10 cellular contexts compared by ENCODE assay signal in the genomic region with DNA sequence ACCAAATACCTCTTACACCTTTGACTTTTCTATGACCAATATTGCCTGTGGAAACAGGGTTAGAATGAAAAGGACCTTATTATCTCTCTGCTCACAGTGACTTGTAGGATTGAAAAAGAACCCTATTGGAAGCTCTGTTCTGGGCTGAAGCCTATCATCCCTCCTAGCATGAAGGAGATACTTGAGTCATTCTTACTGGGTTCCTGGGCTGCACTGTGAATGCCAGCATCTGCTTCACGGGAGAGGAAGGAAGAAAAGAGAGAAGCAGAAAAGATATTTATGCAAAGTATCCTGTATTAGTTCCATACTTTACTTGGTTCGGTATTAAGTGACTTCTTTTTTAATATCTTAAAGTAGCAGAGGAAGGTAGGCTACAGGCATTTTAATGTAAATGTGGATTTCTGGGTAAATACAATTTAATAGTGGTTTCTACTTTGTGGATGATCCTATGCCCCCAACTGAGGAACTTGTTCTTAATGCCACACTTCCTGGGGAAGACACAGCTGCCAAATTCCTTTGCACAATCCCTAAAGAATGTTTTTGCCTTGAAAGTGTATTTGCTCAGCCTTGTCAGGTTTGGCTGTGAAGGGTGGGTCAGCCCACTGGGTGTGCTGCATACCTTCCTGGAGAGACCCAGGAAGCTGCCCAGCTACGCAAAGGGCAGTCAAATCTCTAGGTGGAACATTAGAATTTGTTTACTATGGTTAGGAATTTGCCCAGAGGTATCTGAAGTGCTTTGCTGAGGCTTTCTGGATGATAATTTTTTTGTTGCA. TPM values are rescaled to one million over a fixed set of nuclear protein-coding genes. Genes with fewer than 3 reads are reported as not detected.
A peak's percentile ranks its signal among the peaks of the same experiment; 100 is the strongest.
DNase-seq lines count a peak whose midpoint lies in the region; ATAC-seq and TF ChIP-seq lines count a peak whose summit lies in the region.
"Had no signal": no experiment of that assay in that cellular context is flagged by ENCODE, and none has a peak within 500 bp of the region (broad histone marks: within the 10 kb centered on the region; RNA-seq: fewer than 3 reads in every experiment).

No MANE protein-coding gene starts in this region.

- TF ChIP-seq CTCF in cardiac fibroblast (IDR thresholded peaks at IDR 0.05; ENCODE audit: low read depth, low read length), result no peak

- in situ Hi-C loops in HAP-1 (cut with MboI; ENCODE audit: low sequenced_read_pairs), result no loop called here

- H3K36me3 ChIP-seq in HAP-1 (replicated peaks), result no peaks in the 10 kb centered on the region

- H3K4me3 ChIP-seq in cardiac fibroblast (replicated peaks in 1 of 2; ENCODE audit: low read depth in 2 of 2, low read length in 2 of 2) (no peak overlapping the region), HAP-1 (no peak overlapping the region)
- H3K4me3 ChIP-seq: psoas muscle had no signal

- H3K4me1 ChIP-seq in HAP-1, result no peaks in the 10 kb centered on the region
- H3K4me1 ChIP-seq: psoas muscle had no signal

- no peaks in the 10 kb centered on the region for H3K9me3 ChIP-seq in HAP-1
- H3K9me3 ChIP-seq: psoas muscle had no signal

- DNase-seq in A172 (ENCODE audit: low spot score) (peak; percentile 32), Kasumi-1 (lab: John Stamatoyannopoulos, UW) (peak; percentile 16 to 29), cardiac fibroblast (ENCODE audit: low read depth in 2 of 2) (peak; percentile 35 to 48), kidney glomerular epithelial cell (lab: John Stamatoyannopoulos, UW) (peak; percentile 22), HAP-1 (ENCODE audit: low spot score in 2 of 2) (no peak), KG1 (lab: John Stamatoyannopoulos, UW) (no peak), NCI-H2171 (lab: John Stamatoyannopoulos, UW) (no peak)
- DNase-seq: psoas muscle, RPMI8226 had no signal

- no peak for ATAC-seq in HG03025 (IDR thresholded peaks at IDR 0.05; ENCODE audit: low FRiP score, unreplicated experiment)
- ATAC-seq: psoas muscle had no signal

- H3K27me3 ChIP-seq in HAP-1 (ENCODE audit: low read depth), result no peaks in the 10 kb centered on the region

RNA-seq across cellular contexts. Expression of gene SCEL, which starts 13.7 kb away (rescaled TPM):
- not detected in 2 replicates for total RNA-seq in A172 (2014; rRNA removed; shearing (Covaris generic))
- total RNA-seq: psoas muscle had no signal

Comparison
In these comparisons a context has a peak if more than half of its experiments do, and no peak if none do; other contexts are left out.
1. DNase-seq: peak in A172 (single experiment), Kasumi-1 (2 of 2), cardiac fibroblast (2 of 2) and kidney glomerular epithelial cell (single experiment); none in HAP-1 (0 of 2), KG1 (single experiment) and NCI-H2171 (single experiment).